In genomic region chr5:56309262-56309826, GRCh38 we compare ENCODE assay signal across 17 cellular contexts.
DNase-seq lines count a peak whose midpoint lies in the region; ATAC-seq, FAIRE-seq and TF ChIP-seq lines count a peak whose summit lies in the region.
"Had no signal": no experiment of that assay in that cellular context is flagged by ENCODE, and none has a peak within 500 bp of the region (broad histone marks: within the 10 kb centered on the region; RNA-seq: fewer than 3 reads in every experiment).

No MANE protein-coding gene starts in this region.

- H3K4me1 Mint-ChIP-seq in CD4-positive, CD25-positive, alpha-beta regulatory T cell = peaks cover 0 to 21% (median 15%) of the 10 kb centered on the region in 4 donors
- no peaks in the 10 kb centered on the region for H3K4me1 Mint-ChIP-seq in astrocyte (ENCODE audit: low read depth, unreplicated experiment)
- H3K4me1 Mint-ChIP-seq: CD8-positive, alpha-beta memory T cell had no signal

- H3K27me3 ChIP-seq in CD4-positive, CD25-positive, alpha-beta regulatory T cell (ENCODE audit: control insufficient read depth, insufficient read depth, low read length) = no peaks in the 10 kb centered on the region
- peaks cover 2% of the 10 kb centered on the region for H3K27me3 ChIP-seq in astrocyte (ENCODE audit: insufficient read depth, low read length)
- H3K27me3 ChIP-seq in mesenchymal stem cell (ENCODE audit: control insufficient read depth in 1 of 2, insufficient read depth in 1 of 2, low read length in 2 of 2) = peaks cover 0 to 15% of the 10 kb centered on the region in 2 experiments

- no peaks in the 10 kb centered on the region for H3K36me3 ChIP-seq in CD4-positive, CD25-positive, alpha-beta regulatory T cell (ENCODE audit: control insufficient read depth, insufficient read depth, low read length)
- H3K36me3 ChIP-seq in astrocyte (ENCODE audit: insufficient read depth, low read length) (no peaks in the 10 kb centered on the region), mesenchymal stem cell (ENCODE audit: control insufficient read depth in 1 of 2, insufficient read depth in 2 of 2, low read depth in 1 of 2, low read length in 2 of 2) (no peaks in the 10 kb centered on the region)

- peak overlapping the region; percentile 89 for H4K91ac ChIP-seq in mesenchymal stem cell (ENCODE audit: low read length)

- H3K4ac ChIP-seq in mesenchymal stem cell (ENCODE audit: low read depth in 1 of 2, low read length in 2 of 2) = peak overlapping the region; percentile 75 to 91

- peaks cover 4% of the 10 kb centered on the region for H3K27me3 Mint-ChIP-seq in CD4-positive, CD25-positive, alpha-beta regulatory T cell
- H3K27me3 Mint-ChIP-seq in astrocyte (ENCODE audit: low read depth, unreplicated experiment) = peaks cover 11% of the 10 kb centered on the region

- H3K4me3 Mint-ChIP-seq in CD4-positive, CD25-positive, alpha-beta regulatory T cell = no peak overlapping the region
- H3K4me3 Mint-ChIP-seq in astrocyte (ENCODE audit: unreplicated experiment) = no peak overlapping the region
- H3K4me3 Mint-ChIP-seq: CD8-positive, alpha-beta memory T cell had no signal

- peak overlapping the region; percentile 57 for H2AK5ac ChIP-seq in mesenchymal stem cell (ENCODE audit: low read length, severe bottlenecking)

- peaks cover 0 to 12% (median 0%) of the 10 kb centered on the region in 7 donors for H3K9me3 Mint-ChIP-seq in CD4-positive, CD25-positive, alpha-beta regulatory T cell
- peaks cover 5% of the 10 kb centered on the region for H3K9me3 Mint-ChIP-seq in astrocyte (ENCODE audit: unreplicated experiment)

- FAIRE-seq in astrocyte (lab: Jason Lieb, UNC) = no peak

- no peak for TF ChIP-seq CTCF in astrocyte (IDR thresholded peaks at IDR 0.05; ENCODE audit: insufficient read depth, low read depth, low read length)

- H3K79me1 ChIP-seq in mesenchymal stem cell (replicated peaks; ENCODE audit: low read length, poor library complexity, severe bottlenecking) = no peaks in the 10 kb centered on the region

- H4K20me1 ChIP-seq in astrocyte (ENCODE audit: insufficient read depth, low read length) = no peaks in the 10 kb centered on the region

- H3K14ac ChIP-seq in mesenchymal stem cell (ENCODE audit: low read length in 2 of 2) = no peak overlapping the region

- no peaks in the 10 kb centered on the region for H3K79me2 ChIP-seq in astrocyte (ENCODE audit: insufficient read depth, low read length)

- no peak overlapping the region for H3K23ac ChIP-seq in mesenchymal stem cell (ENCODE audit: low read length in 2 of 2)

- no peak for ATAC-seq in CD4-positive, CD25-positive, alpha-beta regulatory T cell (ENCODE audit: low read depth in 2 of 2)
- ATAC-seq in SK-N-SH treated with all-trans-retinoic acid at 6 μM for 48 hours = peak; percentile 14; the same call in 1 of the 3 replicates
- ATAC-seq: Panc1 had no signal

- H3K36me3 Mint-ChIP-seq in CD4-positive, CD25-positive, alpha-beta regulatory T cell = peaks cover 5% of the 10 kb centered on the region
- no peaks in the 10 kb centered on the region for H3K36me3 Mint-ChIP-seq in astrocyte (ENCODE audit: low read depth, unreplicated experiment)

- H2BK120ac ChIP-seq in mesenchymal stem cell (ENCODE audit: low read depth, low read length) = peak overlapping the region; percentile 78

- peak overlapping the region; percentile 75 to 96 for H3K18ac ChIP-seq in mesenchymal stem cell (ENCODE audit: low read depth in 1 of 2, low read length in 2 of 2)

- H3K4me3 ChIP-seq in CD4-positive, CD25-positive, alpha-beta regulatory T cell (ENCODE audit: low read depth, low read length) = no peak overlapping the region
- H3K4me3 ChIP-seq in astrocyte (ENCODE audit: insufficient read depth, low read depth, low read length) (no peak overlapping the region), mesenchymal stem cell (ENCODE audit: insufficient read depth in 1 of 2, low read depth in 1 of 2, low read length in 2 of 2) (no peak overlapping the region)

- no peak overlapping the region for H3K4me2 ChIP-seq in astrocyte (ENCODE audit: low read length)
- H3K4me2 ChIP-seq in mesenchymal stem cell (ENCODE audit: low read length, poor library complexity, severe bottlenecking) = no peak overlapping the region

- H2BK12ac ChIP-seq in mesenchymal stem cell (ENCODE audit: low read length in 2 of 2) = peak overlapping the region; percentile 89 to 93

- no peak overlapping the region for H2BK15ac ChIP-seq in mesenchymal stem cell (ENCODE audit: low read depth, poor library complexity, severe bottlenecking)

- peaks cover 0 to 10% of the 10 kb centered on the region in 2 experiments for H3K9me3 ChIP-seq in CD4-positive, CD25-positive, alpha-beta regulatory T cell (ENCODE audit: control insufficient read depth in 2 of 2, low read length in 2 of 2)
- H3K9me3 ChIP-seq in astrocyte (ENCODE audit: insufficient read depth, low read depth, low read length) = peaks cover 5% of the 10 kb centered on the region
- H3K9me3 ChIP-seq in mesenchymal stem cell (ENCODE audit: control insufficient read depth, low read length) = peaks cover 10% of the 10 kb centered on the region

- DNase-seq in CD4-positive, CD25-positive, alpha-beta regulatory T cell = no peak
- DNase-seq in astrocyte (ENCODE audit: low read depth) (peak; percentile 60), mesenchymal stem cell (peak; percentile 34), NCI-H446 treated with DMSO at 0.1 percent for 48 hours (lab: John Stamatoyannopoulos, UW) (no peak), T-helper 9 cell (no peak), NOMO-1 treated with DMSO at 0.1 percent for 48 hours (lab: John Stamatoyannopoulos, UW; ENCODE audit: unreplicated experiment) (no peak), NCI-H1092 (lab: John Stamatoyannopoulos, UW) (no peak)
- DNase-seq: 8988T; CD8-positive, alpha-beta memory T cell; GOT3; KG1; NCI-H1048; NCI-H146; NCI-H2081 treated with DMSO at 0.1 percent for 48 hours; NCI-H510A treated with DMSO at 0.1 percent for 48 hours had no signal

- no peak overlapping the region for H2AFZ ChIP-seq in astrocyte (ENCODE audit: low read depth, low read length)
- H2AFZ ChIP-seq in mesenchymal stem cell (ENCODE audit: low read depth, low read length) = no peak overlapping the region

- no peak overlapping the region for H3K27ac ChIP-seq in CD4-positive, CD25-positive, alpha-beta regulatory T cell (ENCODE audit: insufficient read depth, low read length, poor library complexity, severe bottlenecking)
- H3K27ac ChIP-seq in astrocyte (ENCODE audit: low read depth, low read length) (no peak overlapping the region), mesenchymal stem cell (ENCODE audit: low read length, poor library complexity, severe bottlenecking) (no peak overlapping the region)

- H3K9ac ChIP-seq in astrocyte (ENCODE audit: low read length) (no peak overlapping the region), mesenchymal stem cell (ENCODE audit: low read length) (no peak overlapping the region)

- 85% methylated on average over 2 of the region's 2 CpGs for WGBS in mesenchymal stem cell

- H3K4me1 ChIP-seq in CD4-positive, CD25-positive, alpha-beta regulatory T cell (ENCODE audit: control insufficient read depth, insufficient read depth, low read length, poor library complexity, severe bottlenecking) = no peaks in the 10 kb centered on the region
- H3K4me1 ChIP-seq in astrocyte (ENCODE audit: insufficient read depth, low read length) = no peaks in the 10 kb centered on the region
- H3K4me1 ChIP-seq in mesenchymal stem cell (ENCODE audit: control insufficient read depth, insufficient read depth, low read depth, low read length) = peaks cover 5% of the 10 kb centered on the region

- peak overlapping the region; percentile 25 for H4K8ac ChIP-seq in mesenchymal stem cell (ENCODE audit: low read length)

- H3K27ac Mint-ChIP-seq in CD4-positive, CD25-positive, alpha-beta regulatory T cell = peak overlapping the region in 2 of 3 donors; percentile 10 to 22
- H3K27ac Mint-ChIP-seq in astrocyte (ENCODE audit: unreplicated experiment) = no peak overlapping the region
- H3K27ac Mint-ChIP-seq: CD8-positive, alpha-beta memory T cell had no signal

- no peak overlapping the region for H2BK5ac ChIP-seq in mesenchymal stem cell (ENCODE audit: low read depth, low read length, poor library complexity, severe bottlenecking)

TF ChIP-seq in SK-N-SH treated with all-trans-retinoic acid at 6 μM for 48 hours, 23 proteins besides CTCF, POLR2A, EP300 and RAD21 (continues in another document):
- no peak for TF ChIP-seq POU6F1 (CRISPR knock-in tag; IDR thresholded peaks at IDR 0.05; ENCODE audit: borderline replicate concordance, low read depth)
- TF ChIP-seq ESRRG (CRISPR knock-in tag; IDR thresholded peaks at IDR 0.05) = no peak
- no peak for TF ChIP-seq RARB (CRISPR knock-in tag; IDR thresholded peaks at IDR 0.05)
- TF ChIP-seq TCF4 (CRISPR knock-in tag; IDR thresholded peaks at IDR 0.05; ENCODE audit: borderline replicate concordance) = no peak
- no peak for TF ChIP-seq ARNTL (CRISPR knock-in tag; IDR thresholded peaks at IDR 0.05; ENCODE audit: borderline replicate concordance, low read depth)
- TF ChIP-seq ISL1 (CRISPR knock-in tag; IDR thresholded peaks at IDR 0.05) = no peak
- TF ChIP-seq ZC3H10 (CRISPR knock-in tag; IDR thresholded peaks at IDR 0.05) = no peak

Comparison
In these comparisons a context has a peak if more than half of its experiments do, and no peak if none do; other contexts are left out.
1. DNase-seq: peak in astrocyte (single experiment) and mesenchymal stem cell (single experiment); none in CD4-positive, CD25-positive, alpha-beta regulatory T cell (0 of 3), NCI-H446 treated with DMSO at 0.1 percent for 48 hours (single experiment), T-helper 9 cell (single experiment), NOMO-1 treated with DMSO at 0.1 percent for 48 hours (single experiment) and NCI-H1092 (single experiment).